Comparison of ENCODE assay signal across 8 cellular contexts in the genomic region with DNA sequence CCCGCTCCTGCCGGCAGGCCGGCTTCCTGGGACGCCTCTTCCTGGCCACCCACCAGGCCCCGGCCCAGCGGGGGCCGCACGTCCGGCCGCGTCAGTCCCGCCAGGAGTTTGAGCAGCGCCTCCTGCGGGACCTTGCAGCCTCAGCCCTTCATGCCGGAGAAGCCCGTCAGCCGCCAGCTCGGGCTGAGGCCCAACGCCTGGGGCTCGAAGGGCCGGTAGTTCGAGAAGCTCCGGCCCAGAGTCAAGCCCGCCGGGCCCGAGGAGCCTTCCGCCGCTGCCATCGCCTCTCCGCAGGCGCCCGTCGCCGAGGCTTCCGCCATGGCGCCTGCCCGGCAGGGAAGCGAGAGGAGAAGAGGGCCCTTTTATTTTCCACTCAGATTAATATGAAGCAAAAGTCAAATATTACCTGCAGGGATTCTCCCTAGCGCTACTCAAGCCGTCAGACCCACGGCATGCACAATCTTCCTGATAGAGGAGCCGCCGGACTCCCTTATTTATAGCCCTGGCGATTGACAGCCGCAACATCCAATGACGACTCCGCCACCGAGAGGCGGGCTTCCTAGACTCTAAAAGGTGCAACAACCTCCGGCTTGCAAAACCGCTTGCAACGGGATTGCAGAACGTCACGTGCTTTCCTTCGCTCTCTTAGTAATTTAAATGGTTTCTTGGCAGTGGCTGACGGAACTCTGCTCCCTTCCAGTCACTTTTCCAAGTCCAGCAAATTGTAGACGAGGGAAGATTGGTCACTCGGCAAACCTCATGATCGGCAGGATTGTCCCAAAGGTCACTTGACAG. TPM values are rescaled to one million over a fixed set of nuclear protein-coding genes. Genes with fewer than 3 reads are reported as not detected.
A peak's percentile ranks its signal among the peaks of the same experiment; 100 is the strongest.
DNase-seq lines count a peak whose midpoint lies in the region; ATAC-seq, FAIRE-seq and TF ChIP-seq lines count a peak whose summit lies in the region.

A gene with protein sequence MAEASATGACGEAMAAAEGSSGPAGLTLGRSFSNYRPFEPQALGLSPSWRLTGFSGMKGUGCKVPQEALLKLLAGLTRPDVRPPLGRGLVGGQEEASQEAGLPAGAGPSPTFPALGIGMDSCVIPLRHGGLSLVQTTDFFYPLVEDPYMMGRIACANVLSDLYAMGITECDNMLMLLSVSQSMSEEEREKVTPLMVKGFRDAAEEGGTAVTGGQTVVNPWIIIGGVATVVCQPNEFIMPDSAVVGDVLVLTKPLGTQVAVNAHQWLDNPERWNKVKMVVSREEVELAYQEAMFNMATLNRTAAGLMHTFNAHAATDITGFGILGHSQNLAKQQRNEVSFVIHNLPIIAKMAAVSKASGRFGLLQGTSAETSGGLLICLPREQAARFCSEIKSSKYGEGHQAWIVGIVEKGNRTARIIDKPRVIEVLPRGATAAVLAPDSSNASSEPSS (minus strand): TSS at position 467 of the 795 bp plus-strand sequence. CDS start 147 bp downstream, at position 320.

- H3K27ac ChIP-seq in BLaER1 (peak within 1 kb of the TSS; percentile 97), HepG2 (ENCODE audit: extremely low read length, insufficient read depth, low read length) (peak within 1 kb of the TSS; percentile 95)

- POLR2A ChIA-PET in HepG2 (lab: Yijun Ruan, JAX), result interaction anchor here (1.1 to 4.6 kb wide), 19 partner anchors 8 to 165 kb away, joined by 3 to 36 read pairs (median 5); a partner anchor contains a TSS

- H3K4me2 ChIP-seq in BLaER1 (peak within 1 kb of the TSS; percentile 96), HepG2 (ENCODE audit: low read depth, low read length) (peak within 1 kb of the TSS; percentile 87)

- TF ChIP-seq EP300 in HepG2 (IDR thresholded peaks at IDR 0.05; ENCODE audit: low read depth in 2 of 2, low read length in 2 of 2), result peak in 1 of 2 experiments; percentile 41; a peak in 1 of 4 replicates
- peak; percentile 60; the same call in 1 of the 2 replicates for TF ChIP-seq EP300 in HepG2 (CRISPR knock-in tag; IDR thresholded peaks at IDR 0.05; ENCODE audit: borderline replicate concordance)

- H3K79me2 ChIP-seq in HepG2 (ENCODE audit: insufficient read depth, low read length), result peaks cover 27% of the 10 kb centered on the region

- BruUV-seq in HepG2 (replicated peaks; lab: Mats Ljungman, UMichigan), result no TSS peak

- peak within 1 kb of the TSS; percentile 95 for H3K9ac ChIP-seq in BLaER1
- H3K9ac ChIP-seq in HepG2 (ENCODE audit: insufficient read depth, low read depth, low read length), result peak within 1 kb of the TSS; percentile 96

- H3K4me1 ChIP-seq in BLaER1, result peaks cover 33% of the 10 kb centered on the region
- peaks cover 94% of the 10 kb centered on the region for H3K4me1 ChIP-seq in HepG2 (ENCODE audit: insufficient read depth, low read length)

- DNase-seq in GM19239 (ENCODE audit: insufficient read length, low spot score) (no peak), NCI-H748 (lab: John Stamatoyannopoulos, UW; ENCODE audit: unreplicated experiment) (peak; percentile 95), dermis blood vessel endothelial cell (peak; percentile 98), HepG2 (ENCODE audit: low spot score) (peak; percentile 97)
- DNase-seq in activated CD4-positive, alpha-beta T cell treated with anti-CD3 and anti-CD28 coated beads, Interleukin-2, amount 50 U/mL, for 24 hours (ENCODE audit: low read depth in 1 of 2, low spot score in 1 of 2), result peak; percentile 89 to 97
- DNase-seq in stimulated activated CD4-positive, alpha-beta T cell treated with anti-CD3 and anti-CD28 coated beads, Interleukin-4, amount 100 ng/mL, for 1 hour, result peak; percentile 96

- TF ChIP-seq POLR2A in HepG2 (IDR thresholded peaks at IDR 0.05; ENCODE audit: insufficient read depth in 1 of 2, low read depth in 2 of 2, low read length in 2 of 2), result peak; percentile 92 to 100

- WGBS in HepG2 (ENCODE audit: low lambda C conversion rate), result 52% methylated on average over 44 of the region's 59 CpGs

- H3K27me3 ChIP-seq in BLaER1 (no peaks in the 10 kb centered on the region), HepG2 (ENCODE audit: control insufficient read depth in 1 of 2, insufficient read depth in 2 of 2, low read length in 2 of 2) (no peaks in the 10 kb centered on the region; a peak in 1 of 5 replicates)

- H2AFZ ChIP-seq in HepG2 (ENCODE audit: low read length), result no peak within 1 kb of the TSS

- ATAC-seq in HG03469 (IDR thresholded peaks at IDR 0.05; ENCODE audit: unreplicated experiment) (peak; percentile 40), HepG2 (peak; percentile 52)

- peak; percentile 46 for TF ChIP-seq RAD21 in HepG2 (CRISPR knock-in tag; IDR thresholded peaks at IDR 0.05)

- H3K9me3 ChIP-seq in BLaER1 (no peaks in the 10 kb centered on the region), HepG2 (ENCODE audit: low read length) (no peaks in the 10 kb centered on the region)

- intact Hi-C loops in HepG2 (cut with micrococcal nuclease; ENCODE audit: unreplicated experiment), result no loop called here

- H4K20me1 ChIP-seq in BLaER1 (peaks cover 28% of the 10 kb centered on the region; the same call in 1 of the 2 replicates), HepG2 (ENCODE audit: insufficient read depth, low read length) (peaks cover 24% of the 10 kb centered on the region)

- FAIRE-seq in GM19239 (lab: Jason Lieb, UNC), result peak; percentile 98
- peak; percentile 72 for FAIRE-seq in HepG2 (lab: Jason Lieb, UNC)

- H3K36me3 ChIP-seq in BLaER1, result peaks cover 21% of the 10 kb centered on the region
- no peaks in the 10 kb centered on the region; a peak in 2 of 5 replicates for H3K36me3 ChIP-seq in HepG2 (replicated peaks in 1 of 2; ENCODE audit: control insufficient read depth in 1 of 2, insufficient read depth in 2 of 2, low read length in 2 of 2)

- H3K4me3 ChIP-seq in BLaER1 (peak within 1 kb of the TSS; percentile 91), HepG2 (replicated peaks in 1 of 3; ENCODE audit: insufficient read depth in 1 of 3, low read depth in 2 of 3, low read length in 3 of 3) (peak within 1 kb of the TSS; percentile 86 to 92 (median 91))

- in situ Hi-C loops in HepG2 (cut with HindIII; ENCODE audit: extremely low pct_ligation_motif_present, low pct_unique_long_range_greater_than_20kb), result no loop called here

- peak; percentile 55 for TF ChIP-seq CTCF in HepG2 (CRISPR knock-in tag; IDR thresholded peaks at IDR 0.05)

- CTCF ChIA-PET in HepG2 (lab: Yijun Ruan, JAX; ENCODE audit: low intra/inter-chr PET ratio, low total read pairs), result interaction anchor here (1.6 kb wide), 1 partner anchor 16 kb away, joined by 4 read pairs; a partner anchor contains a TSS

TF ChIP-seq in HepG2, 621 proteins besides CTCF, POLR2A, EP300 and RAD21 (continues in another document):
- TF ChIP-seq, protein P1, sequence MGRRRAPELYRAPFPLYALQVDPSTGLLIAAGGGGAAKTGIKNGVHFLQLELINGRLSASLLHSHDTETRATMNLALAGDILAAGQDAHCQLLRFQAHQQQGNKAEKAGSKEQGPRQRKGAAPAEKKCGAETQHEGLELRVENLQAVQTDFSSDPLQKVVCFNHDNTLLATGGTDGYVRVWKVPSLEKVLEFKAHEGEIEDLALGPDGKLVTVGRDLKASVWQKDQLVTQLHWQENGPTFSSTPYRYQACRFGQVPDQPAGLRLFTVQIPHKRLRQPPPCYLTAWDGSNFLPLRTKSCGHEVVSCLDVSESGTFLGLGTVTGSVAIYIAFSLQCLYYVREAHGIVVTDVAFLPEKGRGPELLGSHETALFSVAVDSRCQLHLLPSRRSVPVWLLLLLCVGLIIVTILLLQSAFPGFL (CRISPR knock-in tag; IDR thresholded peaks at IDR 0.05), result no peak
- peak; percentile 79 for TF ChIP-seq ZNF883 (CRISPR knock-in tag; IDR thresholded peaks at IDR 0.05; ENCODE audit: not compliant biosample characterization)
- no peak for TF ChIP-seq ZNF7 (CRISPR knock-in tag; IDR thresholded peaks at IDR 0.05)
- TF ChIP-seq, protein P2, sequence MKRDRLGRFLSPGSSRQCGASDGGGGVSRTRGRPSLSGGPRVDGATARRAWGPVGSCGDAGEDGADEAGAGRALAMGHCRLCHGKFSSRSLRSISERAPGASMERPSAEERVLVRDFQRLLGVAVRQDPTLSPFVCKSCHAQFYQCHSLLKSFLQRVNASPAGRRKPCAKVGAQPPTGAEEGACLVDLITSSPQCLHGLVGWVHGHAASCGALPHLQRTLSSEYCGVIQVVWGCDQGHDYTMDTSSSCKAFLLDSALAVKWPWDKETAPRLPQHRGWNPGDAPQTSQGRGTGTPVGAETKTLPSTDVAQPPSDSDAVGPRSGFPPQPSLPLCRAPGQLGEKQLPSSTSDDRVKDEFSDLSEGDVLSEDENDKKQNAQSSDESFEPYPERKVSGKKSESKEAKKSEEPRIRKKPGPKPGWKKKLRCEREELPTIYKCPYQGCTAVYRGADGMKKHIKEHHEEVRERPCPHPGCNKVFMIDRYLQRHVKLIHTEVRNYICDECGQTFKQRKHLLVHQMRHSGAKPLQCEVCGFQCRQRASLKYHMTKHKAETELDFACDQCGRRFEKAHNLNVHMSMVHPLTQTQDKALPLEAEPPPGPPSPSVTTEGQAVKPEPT (CRISPR knock-in tag; IDR thresholded peaks at IDR 0.05; ENCODE audit: low read depth), result 0 out of 2 replicates have a peak, but pooled peaks have one; percentile 18
- TF ChIP-seq MAFF (IDR thresholded peaks at IDR 0.05; ENCODE audit: low read depth, low read length), result peak; percentile 32; the same call in 1 of the 2 replicates
- TF ChIP-seq ZFY (CRISPR knock-in tag; IDR thresholded peaks at IDR 0.05), result peak; percentile 84

RNA-seq across cellular contexts. Expression of the gene that starts here (rescaled TPM):
- total RNA-seq in dermis blood vessel endothelial cell, result 16.0 and 17.1 TPM in 2 replicates
- total RNA-seq in HepG2 (2016; rRNA removed; fragmentation: Illumina TruSeq; extraction: Trizol), result 20.7 and 56.3 TPM in 2 replicates
- total RNA-seq in HepG2 (2016; cell fraction: cytosol; rRNA removed; fragmentation: Illumina TruSeq; extraction: Trizol; ENCODE audit: low read depth), result 5.7 and 7.2 TPM in 2 replicates
- total RNA-seq in HepG2 (2016; cell fraction: insoluble cytoplasmic fraction; rRNA removed; fragmentation: Illumina TruSeq; extraction: Trizol), result 20.6 and 53.3 TPM in 2 replicates
- 32.0 TPM in 2 replicates for total RNA-seq in HepG2 (2016; cell fraction: membrane; rRNA removed; fragmentation: Illumina TruSeq; extraction: Trizol)
- total RNA-seq in HepG2 (2016; cell fraction: nucleus; rRNA removed; fragmentation: Illumina TruSeq; extraction: Trizol), result 20.1 and 22.8 TPM in 2 replicates
- polyA plus RNA-seq in HepG2 (2011; rRNA removed), result 127 and 128 TPM in 2 replicates
- polyA plus RNA-seq in HepG2 (2011; cell fraction: cytosol; rRNA removed), result 115 and 145 TPM in 2 replicates
- polyA plus RNA-seq in HepG2 (2011; cell fraction: nucleus; rRNA removed), result 36.6 and 44.5 TPM in 2 replicates
- polyA plus RNA-seq in HepG2 (2012), result 130 and 170 TPM in 2 replicates
- 14.0 and 14.5 TPM in 2 replicates for polyA plus RNA-seq in HepG2 (2016; cell fraction: cytosol; fragmentation: Illumina TruSeq; extraction: Trizol; ENCODE audit: low read depth)
- polyA plus RNA-seq in HepG2 (2016; cell fraction: insoluble cytoplasmic fraction; fragmentation: Illumina TruSeq; extraction: Trizol; ENCODE audit: low read depth), result 225 and 237 TPM in 2 replicates
- 54.8 and 58.5 TPM in 2 replicates for polyA plus RNA-seq in HepG2 (2016; cell fraction: membrane; fragmentation: Illumina TruSeq; extraction: Trizol; ENCODE audit: low read depth)
- polyA plus RNA-seq in HepG2 (2016; cell fraction: nucleus; fragmentation: Illumina TruSeq; extraction: Trizol; ENCODE audit: insufficient read depth, low read depth), result 101 TPM in 2 replicates
- polyA minus RNA-seq in HepG2 (2011; rRNA and poly(A)+ RNA removed; ENCODE audit: low replicate concordance), result 28.5 and 84.7 TPM in 2 replicates
- 65.0 and 74.5 TPM in 2 replicates for polyA minus RNA-seq in HepG2 (2011; cell fraction: cytosol; rRNA and poly(A)+ RNA removed)
- 38.4 and 44.4 TPM in 2 replicates for polyA minus RNA-seq in HepG2 (2011; cell fraction: nucleus; rRNA and poly(A)+ RNA removed)
